Comparison of ENCODE assay signal across 18 cellular contexts in the genomic region with DNA sequence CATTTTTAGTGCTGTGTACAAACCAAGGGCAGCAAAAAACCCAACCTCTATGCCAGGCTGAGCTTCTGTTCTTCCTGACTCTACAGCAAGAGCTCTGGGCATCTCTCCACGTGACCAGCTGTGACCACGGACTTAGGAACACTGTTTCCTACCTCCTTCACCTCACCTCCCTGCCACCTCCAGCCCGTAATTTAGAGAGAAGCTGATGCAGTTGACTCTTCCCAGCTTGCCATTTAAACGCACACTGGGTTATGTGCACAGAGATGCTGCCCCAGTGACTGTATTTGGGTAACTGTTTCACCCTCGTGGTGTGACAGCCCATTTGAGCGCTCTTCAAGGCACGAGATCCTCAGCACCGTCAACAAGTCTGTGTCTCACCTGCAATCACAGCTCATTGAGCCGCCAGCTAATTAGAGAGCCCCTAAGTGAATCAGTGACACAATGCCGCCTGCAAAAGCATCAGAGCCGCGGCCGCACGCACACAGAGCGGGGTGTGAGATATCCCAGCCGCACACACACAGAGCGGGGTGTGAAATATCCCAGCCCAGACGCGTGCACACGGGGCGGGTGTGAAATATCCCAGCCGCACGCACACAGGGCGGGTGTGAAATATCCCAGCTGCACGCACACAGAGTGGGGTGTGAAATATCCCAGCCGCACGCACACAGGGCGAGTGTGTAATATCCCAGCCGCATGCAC.
"Had no signal": no experiment of that assay in that cellular context is flagged by ENCODE, and none has a peak within 500 bp of the region (broad histone marks: within the 10 kb centered on the region; RNA-seq: fewer than 3 reads in every experiment).

No MANE protein-coding gene starts in this region.

- H3K9me3 Mint-ChIP-seq: activated naive CD4-positive, alpha-beta T cell treated with anti-CD3 and anti-CD28 coated beads, Interleukin-2, amount 50 U/mL, for 72 hours; activated T-helper 17 cell treated with anti-CD3 and anti-CD28 coated beads, Interleukin-2, amount 50 U/mL, for 72 hours had no signal

- H3K9me3 ChIP-seq: body of pancreas, mucosa of descending colon, pancreas had no signal

- H3K36me3 Mint-ChIP-seq: activated naive CD4-positive, alpha-beta T cell treated with anti-CD3 and anti-CD28 coated beads, Interleukin-2, amount 50 U/mL, for 72 hours; immature natural killer cell; naive thymus-derived CD8-positive, alpha-beta T cell had no signal

- H3K4me3 ChIP-seq: body of pancreas, mucosa of descending colon, pancreas, tibial nerve had no signal

- H3K27ac Mint-ChIP-seq: activated B cell treated with CpG ODN at 0.5 μM for 24 hours; activated naive CD4-positive, alpha-beta T cell treated with anti-CD3 and anti-CD28 coated beads, Interleukin-2, amount 50 U/mL, for 72 hours; activated T-helper 17 cell treated with anti-CD3 and anti-CD28 coated beads, Interleukin-2, amount 50 U/mL, for 72 hours; endodermal cell; immature natural killer cell; T-helper 1 cell treated with Interleukin-12 subunit alpha and Interleukin-12 subunit beta and Interleukin-4 antibody, amounts not matched to agents 30 μg/mL and 1 μg/mL, for 36 hours had no signal

- H3K4me1 ChIP-seq: body of pancreas, pancreas, tibial nerve had no signal

- H3K27me3 ChIP-seq: body of pancreas, pancreas, tibial nerve had no signal

- DNase-seq: activated B cell treated with CpG ODN at 0.5 μM for 24 hours; activated CD4-positive, alpha-beta T cell treated with anti-CD3 and anti-CD28 coated beads, Interleukin-2, amount 50 U/mL, for 1 hour; activated T-cell treated with anti-CD3 and anti-CD28 coated beads for 4 hours; amniotic stem cell; cerebellar nuclear complex; dermis blood vessel endothelial cell; endodermal cell; erythroblast; hypothalamus; immature natural killer cell; naive thymus-derived CD8-positive, alpha-beta T cell had no signal

- ATAC-seq: activated naive CD4-positive, alpha-beta T cell treated with anti-CD3 and anti-CD28 coated beads, Interleukin-2, amount 50 U/mL, for 72 hours; activated T-helper 17 cell treated with anti-CD3 and anti-CD28 coated beads, Interleukin-2, amount 50 U/mL, for 72 hours; body of pancreas; naive thymus-derived CD8-positive, alpha-beta T cell had no signal

- H3K27ac ChIP-seq: body of pancreas, pancreas had no signal

- H3K4me1 Mint-ChIP-seq: activated B cell treated with CpG ODN at 0.5 μM for 24 hours; activated T-helper 17 cell treated with anti-CD3 and anti-CD28 coated beads, Interleukin-2, amount 50 U/mL, for 72 hours; endodermal cell; immature natural killer cell had no signal

- H3K36me3 ChIP-seq: pancreas, tibial nerve had no signal

- H3K4me3 Mint-ChIP-seq: activated B cell treated with CpG ODN at 0.5 μM for 24 hours; activated T-helper 17 cell treated with anti-CD3 and anti-CD28 coated beads, Interleukin-2, amount 50 U/mL, for 72 hours; endodermal cell; immature natural killer cell; naive thymus-derived CD8-positive, alpha-beta T cell; T-helper 1 cell treated with Interleukin-12 subunit alpha and Interleukin-12 subunit beta and Interleukin-4 antibody, amounts not matched to agents 30 μg/mL and 1 μg/mL, for 36 hours had no signal

- H3K27me3 Mint-ChIP-seq: activated B cell treated with CpG ODN at 0.5 μM for 24 hours; activated T-helper 17 cell treated with anti-CD3 and anti-CD28 coated beads, Interleukin-2, amount 50 U/mL, for 72 hours had no signal
